1 cellular context compared by ENCODE assay signal in the genomic region with DNA sequence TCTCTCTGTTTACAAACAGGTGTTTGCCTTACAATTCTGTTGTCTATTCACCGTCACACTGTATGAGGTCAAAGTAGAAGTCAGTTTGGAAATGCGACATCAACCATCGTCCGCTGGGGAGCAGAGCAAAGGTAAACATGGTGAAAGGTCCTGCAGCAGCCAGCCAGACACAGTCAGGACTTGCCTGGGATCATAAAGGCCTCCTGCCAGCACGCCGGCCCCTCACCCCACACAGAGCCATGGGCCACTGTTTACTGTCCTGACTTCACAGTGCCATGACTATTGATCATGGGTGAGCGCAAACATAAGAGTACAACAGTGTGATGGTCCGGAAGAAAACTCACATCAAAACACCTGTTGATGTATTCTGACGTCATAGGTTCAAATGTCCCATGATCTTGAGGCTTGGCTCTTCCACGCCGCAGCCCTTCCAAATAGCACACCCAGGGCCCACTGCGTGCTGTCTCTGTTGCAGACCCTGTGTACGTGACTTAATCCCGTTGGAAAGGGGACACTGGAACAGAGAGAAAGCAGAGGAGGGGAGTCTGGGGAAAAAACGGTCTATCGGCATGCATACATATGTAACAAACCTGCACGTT.
A peak's percentile ranks its signal among the peaks of the same experiment; 100 is the strongest.
TF ChIP-seq lines count a peak whose summit lies in the region.

No MANE protein-coding gene starts in this region.

TF ChIP-seq in HepG2, 621 proteins besides CTCF, POLR2A, EP300 and RAD21 (continued from another document and continues in another):
- TF ChIP-seq, protein P1, sequence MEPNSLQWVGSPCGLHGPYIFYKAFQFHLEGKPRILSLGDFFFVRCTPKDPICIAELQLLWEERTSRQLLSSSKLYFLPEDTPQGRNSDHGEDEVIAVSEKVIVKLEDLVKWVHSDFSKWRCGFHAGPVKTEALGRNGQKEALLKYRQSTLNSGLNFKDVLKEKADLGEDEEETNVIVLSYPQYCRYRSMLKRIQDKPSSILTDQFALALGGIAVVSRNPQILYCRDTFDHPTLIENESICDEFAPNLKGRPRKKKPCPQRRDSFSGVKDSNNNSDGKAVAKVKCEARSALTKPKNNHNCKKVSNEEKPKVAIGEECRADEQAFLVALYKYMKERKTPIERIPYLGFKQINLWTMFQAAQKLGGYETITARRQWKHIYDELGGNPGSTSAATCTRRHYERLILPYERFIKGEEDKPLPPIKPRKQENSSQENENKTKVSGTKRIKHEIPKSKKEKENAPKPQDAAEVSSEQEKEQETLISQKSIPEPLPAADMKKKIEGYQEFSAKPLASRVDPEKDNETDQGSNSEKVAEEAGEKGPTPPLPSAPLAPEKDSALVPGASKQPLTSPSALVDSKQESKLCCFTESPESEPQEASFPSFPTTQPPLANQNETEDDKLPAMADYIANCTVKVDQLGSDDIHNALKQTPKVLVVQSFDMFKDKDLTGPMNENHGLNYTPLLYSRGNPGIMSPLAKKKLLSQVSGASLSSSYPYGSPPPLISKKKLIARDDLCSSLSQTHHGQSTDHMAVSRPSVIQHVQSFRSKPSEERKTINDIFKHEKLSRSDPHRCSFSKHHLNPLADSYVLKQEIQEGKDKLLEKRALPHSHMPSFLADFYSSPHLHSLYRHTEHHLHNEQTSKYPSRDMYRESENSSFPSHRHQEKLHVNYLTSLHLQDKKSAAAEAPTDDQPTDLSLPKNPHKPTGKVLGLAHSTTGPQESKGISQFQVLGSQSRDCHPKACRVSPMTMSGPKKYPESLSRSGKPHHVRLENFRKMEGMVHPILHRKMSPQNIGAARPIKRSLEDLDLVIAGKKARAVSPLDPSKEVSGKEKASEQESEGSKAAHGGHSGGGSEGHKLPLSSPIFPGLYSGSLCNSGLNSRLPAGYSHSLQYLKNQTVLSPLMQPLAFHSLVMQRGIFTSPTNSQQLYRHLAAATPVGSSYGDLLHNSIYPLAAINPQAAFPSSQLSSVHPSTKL (CRISPR knock-in tag; IDR thresholded peaks at IDR 0.05): peak; percentile 98
- TF ChIP-seq TCF7 (IDR thresholded peaks at IDR 0.05; ENCODE audit: low read depth): peak; percentile 93
- TF ChIP-seq HOXA5 (CRISPR knock-in tag; IDR thresholded peaks at IDR 0.05): peak; percentile 86; the same call in 1 of the 2 replicates
- TF ChIP-seq ATM (IDR thresholded peaks at IDR 0.05; ENCODE audit: borderline replicate concordance): no peak
- TF ChIP-seq, protein P2, sequence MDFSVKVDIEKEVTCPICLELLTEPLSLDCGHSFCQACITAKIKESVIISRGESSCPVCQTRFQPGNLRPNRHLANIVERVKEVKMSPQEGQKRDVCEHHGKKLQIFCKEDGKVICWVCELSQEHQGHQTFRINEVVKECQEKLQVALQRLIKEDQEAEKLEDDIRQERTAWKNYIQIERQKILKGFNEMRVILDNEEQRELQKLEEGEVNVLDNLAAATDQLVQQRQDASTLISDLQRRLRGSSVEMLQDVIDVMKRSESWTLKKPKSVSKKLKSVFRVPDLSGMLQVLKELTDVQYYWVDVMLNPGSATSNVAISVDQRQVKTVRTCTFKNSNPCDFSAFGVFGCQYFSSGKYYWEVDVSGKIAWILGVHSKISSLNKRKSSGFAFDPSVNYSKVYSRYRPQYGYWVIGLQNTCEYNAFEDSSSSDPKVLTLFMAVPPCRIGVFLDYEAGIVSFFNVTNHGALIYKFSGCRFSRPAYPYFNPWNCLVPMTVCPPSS (IDR thresholded peaks at IDR 0.05): no peak
- TF ChIP-seq, protein P3, sequence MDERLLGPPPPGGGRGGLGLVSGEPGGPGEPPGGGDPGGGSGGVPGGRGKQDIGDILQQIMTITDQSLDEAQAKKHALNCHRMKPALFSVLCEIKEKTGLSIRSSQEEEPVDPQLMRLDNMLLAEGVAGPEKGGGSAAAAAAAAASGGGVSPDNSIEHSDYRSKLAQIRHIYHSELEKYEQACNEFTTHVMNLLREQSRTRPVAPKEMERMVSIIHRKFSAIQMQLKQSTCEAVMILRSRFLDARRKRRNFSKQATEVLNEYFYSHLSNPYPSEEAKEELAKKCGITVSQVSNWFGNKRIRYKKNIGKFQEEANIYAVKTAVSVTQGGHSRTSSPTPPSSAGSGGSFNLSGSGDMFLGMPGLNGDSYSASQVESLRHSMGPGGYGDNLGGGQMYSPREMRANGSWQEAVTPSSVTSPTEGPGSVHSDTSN (CRISPR knock-in tag; IDR thresholded peaks at IDR 0.05): no peak; the same call in none of the 2 replicates
- 0 out of 2 replicates have a peak, but pooled peaks have one; percentile 24 for TF ChIP-seq ZNF33B (CRISPR knock-in tag; IDR thresholded peaks at IDR 0.05)
- TF ChIP-seq ARHGAP35 (CRISPR knock-in tag; IDR thresholded peaks at IDR 0.05; ENCODE audit: borderline replicate concordance): peak; percentile 96
- TF ChIP-seq, protein P4, sequence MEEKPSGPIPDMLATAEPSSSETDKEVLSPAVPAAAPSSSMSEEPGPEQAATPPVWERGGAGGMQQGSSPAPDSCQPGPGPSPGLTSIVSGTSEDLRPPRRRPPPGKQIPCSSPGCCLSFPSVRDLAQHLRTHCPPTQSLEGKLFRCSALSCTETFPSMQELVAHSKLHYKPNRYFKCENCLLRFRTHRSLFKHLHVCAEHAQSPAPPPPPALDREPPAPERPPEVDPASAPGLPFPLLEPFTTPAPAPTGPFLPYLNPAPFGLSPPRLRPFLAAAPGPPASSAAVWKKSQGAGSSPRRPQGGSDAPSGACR (CRISPR knock-in tag; IDR thresholded peaks at IDR 0.05): peak; percentile 99
- TF ChIP-seq RFX5 (IDR thresholded peaks at IDR 0.05; ENCODE audit: low read depth, low read length): peak; percentile 73
- peak; percentile 84 for TF ChIP-seq ZNF441 (CRISPR knock-in tag; IDR thresholded peaks at IDR 0.05; ENCODE audit: borderline replicate concordance)
- TF ChIP-seq PCBP1 (IDR thresholded peaks at IDR 0.05; ENCODE audit: borderline replicate concordance, low read depth, low read length): no peak
- TF ChIP-seq ZNF331 (CRISPR knock-in tag; IDR thresholded peaks at IDR 0.05): peak; percentile 97; the same call in 1 of the 2 replicates
- TF ChIP-seq HMG20A (CRISPR knock-in tag; IDR thresholded peaks at IDR 0.05; ENCODE audit: borderline replicate concordance): peak; percentile 93
- no peak; the same call in 1 of the 2 replicates for TF ChIP-seq RORA (CRISPR knock-in tag; IDR thresholded peaks at IDR 0.05)
- no peak for TF ChIP-seq POLR2AphosphoS2 (IDR thresholded peaks at IDR 0.05; ENCODE audit: low read depth, low read length)
- no peak for TF ChIP-seq ZNF569 (CRISPR knock-in tag; IDR thresholded peaks at IDR 0.05; ENCODE audit: borderline replicate concordance)
- no peak for TF ChIP-seq NR3C1 (CRISPR knock-in tag; IDR thresholded peaks at IDR 0.05)
- TF ChIP-seq, protein P5, sequence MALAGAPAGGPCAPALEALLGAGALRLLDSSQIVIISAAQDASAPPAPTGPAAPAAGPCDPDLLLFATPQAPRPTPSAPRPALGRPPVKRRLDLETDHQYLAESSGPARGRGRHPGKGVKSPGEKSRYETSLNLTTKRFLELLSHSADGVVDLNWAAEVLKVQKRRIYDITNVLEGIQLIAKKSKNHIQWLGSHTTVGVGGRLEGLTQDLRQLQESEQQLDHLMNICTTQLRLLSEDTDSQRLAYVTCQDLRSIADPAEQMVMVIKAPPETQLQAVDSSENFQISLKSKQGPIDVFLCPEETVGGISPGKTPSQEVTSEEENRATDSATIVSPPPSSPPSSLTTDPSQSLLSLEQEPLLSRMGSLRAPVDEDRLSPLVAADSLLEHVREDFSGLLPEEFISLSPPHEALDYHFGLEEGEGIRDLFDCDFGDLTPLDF (CRISPR knock-in tag; IDR thresholded peaks at IDR 0.05): no peak
- TF ChIP-seq, protein P6, sequence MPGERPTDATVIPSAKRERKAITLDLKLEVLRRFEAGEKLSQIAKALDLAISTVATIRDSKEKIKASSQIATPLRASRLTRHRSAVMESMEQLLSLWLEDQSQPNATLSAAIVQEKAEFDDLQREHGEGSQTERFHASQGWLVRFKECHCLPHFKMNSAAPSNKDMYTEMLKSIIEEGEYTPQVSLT (CRISPR knock-in tag; IDR thresholded peaks at IDR 0.05; ENCODE audit: borderline replicate concordance, low read depth): no peak
- no peak for TF ChIP-seq ZNF672 (CRISPR knock-in tag; IDR thresholded peaks at IDR 0.05)
- TF ChIP-seq, protein P7, sequence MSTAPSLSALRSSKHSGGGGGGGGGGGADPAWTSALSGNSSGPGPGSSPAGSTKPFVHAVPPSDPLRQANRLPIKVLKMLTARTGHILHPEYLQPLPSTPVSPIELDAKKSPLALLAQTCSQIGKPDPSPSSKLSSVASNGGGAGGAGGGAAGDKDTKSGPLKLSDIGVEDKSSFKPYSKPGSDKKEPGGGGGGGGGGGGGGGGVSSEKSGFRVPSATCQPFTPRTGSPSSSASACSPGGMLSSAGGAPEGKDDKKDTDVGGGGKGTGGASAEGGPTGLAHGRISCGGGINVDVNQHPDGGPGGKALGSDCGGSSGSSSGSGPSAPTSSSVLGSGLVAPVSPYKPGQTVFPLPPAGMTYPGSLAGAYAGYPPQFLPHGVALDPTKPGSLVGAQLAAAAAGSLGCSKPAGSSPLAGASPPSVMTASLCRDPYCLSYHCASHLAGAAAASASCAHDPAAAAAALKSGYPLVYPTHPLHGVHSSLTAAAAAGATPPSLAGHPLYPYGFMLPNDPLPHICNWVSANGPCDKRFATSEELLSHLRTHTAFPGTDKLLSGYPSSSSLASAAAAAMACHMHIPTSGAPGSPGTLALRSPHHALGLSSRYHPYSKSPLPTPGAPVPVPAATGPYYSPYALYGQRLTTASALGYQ (CRISPR knock-in tag; IDR thresholded peaks at IDR 0.05): peak; percentile 98
- TF ChIP-seq MAFF (IDR thresholded peaks at IDR 0.05; ENCODE audit: low read depth, low read length): no peak
- TF ChIP-seq, protein P8, sequence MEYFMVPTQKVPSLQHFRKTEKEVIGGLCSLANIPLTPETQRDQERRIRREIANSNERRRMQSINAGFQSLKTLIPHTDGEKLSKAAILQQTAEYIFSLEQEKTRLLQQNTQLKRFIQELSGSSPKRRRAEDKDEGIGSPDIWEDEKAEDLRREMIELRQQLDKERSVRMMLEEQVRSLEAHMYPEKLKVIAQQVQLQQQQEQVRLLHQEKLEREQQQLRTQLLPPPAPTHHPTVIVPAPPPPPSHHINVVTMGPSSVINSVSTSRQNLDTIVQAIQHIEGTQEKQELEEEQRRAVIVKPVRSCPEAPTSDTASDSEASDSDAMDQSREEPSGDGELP (IDR thresholded peaks at IDR 0.05; ENCODE audit: borderline replicate concordance, low read depth): peak; percentile 86; the same call in 1 of the 2 replicates
- TF ChIP-seq ZNF232 (CRISPR knock-in tag; IDR thresholded peaks at IDR 0.05; ENCODE audit: borderline replicate concordance): peak; percentile 98; the same call in 1 of the 2 replicates
- 0 out of 2 replicates have a peak, but pooled peaks have one; percentile 74 for TF ChIP-seq ZNF3 (CRISPR knock-in tag; IDR thresholded peaks at IDR 0.05)
- TF ChIP-seq ARNT2 (CRISPR knock-in tag; IDR thresholded peaks at IDR 0.05; ENCODE audit: low read depth): peak; percentile 95
- TF ChIP-seq NFYC (CRISPR knock-in tag; IDR thresholded peaks at IDR 0.05): peak; percentile 29; the same call in 1 of the 2 replicates
- TF ChIP-seq CCAR2 (optimal IDR thresholded peaks at IDR 0.05; ENCODE audit: low read depth, low read length): no peak
- peak; percentile 96 for TF ChIP-seq ZNF264 (CRISPR knock-in tag; IDR thresholded peaks at IDR 0.05)
- no peak for TF ChIP-seq STAT5B (CRISPR knock-in tag; IDR thresholded peaks at IDR 0.05)
- TF ChIP-seq DMAP1 (CRISPR knock-in tag; IDR thresholded peaks at IDR 0.05): peak; percentile 96
- TF ChIP-seq KMT2B (CRISPR knock-in tag; IDR thresholded peaks at IDR 0.05): peak; percentile 77; the same call in 1 of the 2 replicates
- TF ChIP-seq ATAD3A (CRISPR knock-in tag; IDR thresholded peaks at IDR 0.05): no peak
- no peak; the same call in 1 of the 2 replicates for TF ChIP-seq TOE1 (CRISPR knock-in tag; IDR thresholded peaks at IDR 0.05)
- peak; percentile 98 for TF ChIP-seq SAP130 (CRISPR knock-in tag; IDR thresholded peaks at IDR 0.05; ENCODE audit: low read depth)
- TF ChIP-seq ZNF773 (CRISPR knock-in tag; IDR thresholded peaks at IDR 0.05; ENCODE audit: borderline replicate concordance): no peak
- TF ChIP-seq ZNF343 (CRISPR knock-in tag; IDR thresholded peaks at IDR 0.05): no peak
- TF ChIP-seq, protein P9, sequence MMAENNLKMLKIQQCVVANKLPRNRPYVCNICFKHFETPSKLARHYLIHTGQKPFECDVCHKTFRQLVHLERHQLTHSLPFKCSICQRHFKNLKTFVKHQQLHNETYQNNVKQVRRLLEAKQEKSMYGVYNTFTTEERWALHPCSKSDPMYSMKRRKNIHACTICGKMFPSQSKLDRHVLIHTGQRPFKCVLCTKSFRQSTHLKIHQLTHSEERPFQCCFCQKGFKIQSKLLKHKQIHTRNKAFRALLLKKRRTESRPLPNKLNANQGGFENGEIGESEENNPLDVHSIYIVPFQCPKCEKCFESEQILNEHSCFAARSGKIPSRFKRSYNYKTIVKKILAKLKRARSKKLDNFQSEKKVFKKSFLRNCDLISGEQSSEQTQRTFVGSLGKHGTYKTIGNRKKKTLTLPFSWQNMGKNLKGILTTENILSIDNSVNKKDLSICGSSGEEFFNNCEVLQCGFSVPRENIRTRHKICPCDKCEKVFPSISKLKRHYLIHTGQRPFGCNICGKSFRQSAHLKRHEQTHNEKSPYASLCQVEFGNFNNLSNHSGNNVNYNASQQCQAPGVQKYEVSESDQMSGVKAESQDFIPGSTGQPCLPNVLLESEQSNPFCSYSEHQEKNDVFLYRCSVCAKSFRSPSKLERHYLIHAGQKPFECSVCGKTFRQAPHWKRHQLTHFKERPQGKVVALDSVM (CRISPR knock-in tag; IDR thresholded peaks at IDR 0.05): peak; percentile 81
- TF ChIP-seq ZNF543 (CRISPR knock-in tag; IDR thresholded peaks at IDR 0.05): peak; percentile 87
- no peak for TF ChIP-seq MAFG (CRISPR knock-in tag; IDR thresholded peaks at IDR 0.05)
- TF ChIP-seq CEBPB (IDR thresholded peaks at IDR 0.05; ENCODE audit: borderline replicate concordance, low read depth, low read length): peak; percentile 34; the same call in 1 of the 2 replicates
- TF ChIP-seq, protein P10, sequence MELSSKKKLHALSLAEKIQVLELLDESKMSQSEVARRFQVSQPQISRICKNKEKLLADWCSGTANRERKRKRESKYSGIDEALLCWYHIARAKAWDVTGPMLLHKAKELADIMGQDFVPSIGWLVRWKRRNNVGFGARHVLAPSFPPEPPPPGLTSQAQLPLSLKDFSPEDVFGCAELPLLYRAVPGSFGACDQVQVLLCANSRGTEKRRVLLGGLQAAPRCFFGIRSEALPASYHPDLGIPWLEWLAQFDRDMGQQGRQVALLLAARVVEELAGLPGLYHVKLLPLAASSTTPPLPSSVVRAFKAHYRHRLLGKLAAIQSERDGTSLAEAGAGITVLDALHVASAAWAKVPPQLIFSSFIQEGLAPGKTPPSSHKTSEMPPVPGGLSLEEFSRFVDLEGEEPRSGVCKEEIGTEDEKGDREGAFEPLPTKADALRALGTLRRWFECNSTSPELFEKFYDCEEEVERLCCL (CRISPR knock-in tag; IDR thresholded peaks at IDR 0.05; ENCODE audit: borderline replicate concordance): peak; percentile 48; the same call in 1 of the 2 replicates
- peak; percentile 97 for TF ChIP-seq ZNF160 (CRISPR knock-in tag; IDR thresholded peaks at IDR 0.05)
- no peak for TF ChIP-seq NFE2L1 (CRISPR knock-in tag; IDR thresholded peaks at IDR 0.05; ENCODE audit: borderline replicate concordance)
- TF ChIP-seq ZNF292 (CRISPR knock-in tag; IDR thresholded peaks at IDR 0.05; ENCODE audit: borderline replicate concordance, low read depth): peak; percentile 100
- peak; percentile 92; the same call in 1 of the 2 replicates for TF ChIP-seq ARID2 (CRISPR knock-in tag; IDR thresholded peaks at IDR 0.05; ENCODE audit: borderline replicate concordance)
- TF ChIP-seq JUND (CRISPR knock-in tag; IDR thresholded peaks at IDR 0.05): peak; percentile 96
- no peak for TF ChIP-seq ZNF20 (CRISPR knock-in tag; IDR thresholded peaks at IDR 0.05)
- 0 out of 2 replicates have a peak, but pooled peaks have one; percentile 5 for TF ChIP-seq ZNF7 (CRISPR knock-in tag; IDR thresholded peaks at IDR 0.05)
- TF ChIP-seq NFE2L2 (IDR thresholded peaks at IDR 0.05; ENCODE audit: low read length): no peak
- peak; percentile 94; the same call in 1 of the 2 replicates for TF ChIP-seq KDM5B (CRISPR knock-in tag; IDR thresholded peaks at IDR 0.05; ENCODE audit: borderline replicate concordance)
